9 cellular contexts compared by ENCODE assay signal in the genomic region with DNA sequence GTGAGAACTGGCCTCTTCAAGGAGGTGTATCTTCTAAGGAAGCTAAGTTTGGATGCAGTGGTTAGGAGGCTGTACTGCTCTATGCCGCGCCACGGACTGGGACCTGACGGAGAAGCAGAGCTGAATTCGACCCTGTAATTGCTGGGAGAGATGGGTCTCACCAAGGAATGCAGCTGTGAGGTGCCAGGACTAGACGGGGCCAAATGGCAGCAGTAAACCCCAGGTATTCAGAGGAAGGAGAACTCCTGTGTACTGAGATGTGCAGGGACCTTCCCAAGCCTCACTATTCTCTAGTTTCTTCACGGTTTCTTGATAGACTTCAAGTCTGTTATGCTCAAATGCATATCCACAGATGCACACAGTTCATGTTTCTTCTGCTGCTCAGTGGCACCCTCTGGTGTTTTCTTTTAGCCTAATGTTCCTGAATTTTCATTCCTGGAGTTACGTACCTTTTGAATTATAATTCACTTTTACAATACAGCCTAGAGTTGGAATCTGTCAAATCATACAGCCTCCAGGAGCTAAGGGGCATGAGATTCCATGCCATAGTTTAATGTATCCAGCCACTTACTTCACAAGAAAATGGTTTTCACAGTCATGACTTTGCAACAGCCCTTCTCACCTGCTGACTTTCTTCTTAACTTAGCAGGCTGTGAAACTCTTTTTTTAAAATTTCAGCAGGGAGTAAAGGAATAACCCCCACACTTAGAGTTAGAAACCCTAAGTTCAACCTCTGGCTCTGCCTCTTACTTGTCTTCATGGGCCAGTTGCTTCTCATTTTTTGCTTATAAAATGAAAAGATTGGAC.
DNase-seq lines count a peak whose midpoint lies in the region; ATAC-seq and TF ChIP-seq lines count a peak whose summit lies in the region.
"Had no signal": no experiment of that assay in that cellular context is flagged by ENCODE, and none has a peak within 500 bp of the region (broad histone marks: within the 10 kb centered on the region; RNA-seq: fewer than 3 reads in every experiment).

No MANE protein-coding gene starts in this region.

- H3K4me3 ChIP-seq in coronary artery = no peak overlapping the region
- H3K4me3 ChIP-seq: skin epidermis had no signal

- H3K27ac ChIP-seq in coronary artery = no peak overlapping the region
- H3K27ac ChIP-seq: skin epidermis had no signal

- peak; percentile 43 for TF ChIP-seq CTCF in coronary artery (IDR thresholded peaks at IDR 0.05)
- TF ChIP-seq CTCF in nephron (IDR thresholded peaks at IDR 0.05; ENCODE audit: unreplicated experiment in 3 of 3) = peak; percentile 67 to 74 (median 70)

- no peaks in the 10 kb centered on the region for H3K9me3 Mint-ChIP-seq in nephron

- DNase-seq in DMS 273 (lab: John Stamatoyannopoulos, UW; ENCODE audit: unreplicated experiment) (peak; percentile 63), DMS 273 treated with DMSO at 0.1 percent for 48 hours (lab: John Stamatoyannopoulos, UW) (no peak), NCI-H2171 treated with DMSO at 0.1 percent for 48 hours (lab: John Stamatoyannopoulos, UW) (peak; percentile 54), coronary artery (ENCODE audit: low spot score) (no peak)
- DNase-seq in effector CD4-positive, alpha-beta T cell = no peak

- ATAC-seq in GM21528 (IDR thresholded peaks at IDR 0.05; ENCODE audit: low FRiP score, unreplicated experiment) (no peak), HG03565 (IDR thresholded peaks at IDR 0.05; ENCODE audit: unreplicated experiment) (no peak)

- H3K4me3 Mint-ChIP-seq in nephron = no peak overlapping the region

- no peaks in the 10 kb centered on the region for H3K36me3 Mint-ChIP-seq in nephron (ENCODE audit: low read depth)

- H3K27me3 Mint-ChIP-seq in nephron (ENCODE audit: low read depth) = peaks cover 17% of the 10 kb centered on the region

- peaks cover 19% of the 10 kb centered on the region for H3K4me1 Mint-ChIP-seq in nephron

- peak overlapping the region in 1 of 3 experiments; percentile 3 for H3K27ac Mint-ChIP-seq in nephron

Comparison
In these comparisons a context has a peak if more than half of its experiments do, and no peak if none do; other contexts are left out.
1. DNase-seq: peak in DMS 273 (single experiment) and NCI-H2171 treated with DMSO at 0.1 percent for 48 hours (single experiment); none in DMS 273 treated with DMSO at 0.1 percent for 48 hours (single experiment), coronary artery (single experiment) and effector CD4-positive, alpha-beta T cell (single experiment).